40 cellular contexts compared by ENCODE assay signal in genomic region chr12:52760623-52761022, GRCh38. TPM values are rescaled to one million over a fixed set of nuclear protein-coding genes. Genes with fewer than 3 reads are reported as not detected.
"Had no signal": no experiment of that assay in that cellular context is flagged by ENCODE, and none has a peak within 500 bp of the region (broad histone marks: within the 10 kb centered on the region; RNA-seq: fewer than 3 reads in every experiment).

No MANE protein-coding gene starts in this region.

- H3K36me3 ChIP-seq: MG63 had no signal

- H3K4me3 ChIP-seq: MG63 had no signal

- H3K9ac ChIP-seq: KMS-11 had no signal

- H3K27ac ChIP-seq: KMS-11 had no signal

- DNase-seq: Karpas-422, Kasumi-1, KG1, MG63, MM.1S, MV-4-11, NCI-H1048, NCI-H1092, NCI-H1092 treated with DMSO at 0.1 percent for 48 hours, NCI-H1105, NCI-H1105 treated with DMSO at 0.1 percent for 48 hours, NCI-H1417, NCI-H1417 treated with DMSO at 0.1 percent for 48 hours, NCI-H1436, NCI-H1436 treated with DMSO at 0.1 percent for 48 hours, NCI-H146, NCI-H1694, NCI-H1694 treated with DMSO at 0.1 percent for 48 hours, NCI-H187, NCI-H187 treated with DMSO at 0.1 percent for 48 hours, NCI-H1930, NCI-H2029, NCI-H2029 treated with DMSO at 0.1 percent for 48 hours, NCI-H2081, NCI-H2081 treated with DMSO at 0.1 percent for 48 hours, NCI-H2107, NCI-H2171, NCI-H2171 treated with DMSO at 0.1 percent for 48 hours, NCI-H2227 treated with DMSO at 0.1 percent for 48 hours, NCI-H226, NCI-H446, NCI-H446 treated with DMSO at 0.1 percent for 48 hours, NCI-H510A, NCI-H510A treated with DMSO at 0.1 percent for 48 hours, NCI-H524 had no signal

- H3K4me2 ChIP-seq: KMS-11 had no signal

RNA-seq across cellular contexts. Expression of gene KRT76, which starts 16.5 kb away (rescaled TPM):
- total RNA-seq: LHCN-M2, M059J, MCF 10A, NCI-H460 had no signal

RNA-seq across cellular contexts. Expression of gene KRT3, which starts 35.3 kb away (rescaled TPM):
- total RNA-seq: LHCN-M2, M059J, MCF 10A, NCI-H460 had no signal

RNA-seq across cellular contexts. Expression of gene KRT4, which starts 53.3 kb away (rescaled TPM):
- total RNA-seq: LHCN-M2, M059J, MCF 10A, NCI-H460 had no signal

RNA-seq across cellular contexts. Expression of gene KRT77, which starts 57.3 kb away (rescaled TPM):
- total RNA-seq: LHCN-M2, M059J, MCF 10A, NCI-H460 had no signal
